Comparison of ENCODE assay signal across 8 cellular contexts in the genomic region with DNA sequence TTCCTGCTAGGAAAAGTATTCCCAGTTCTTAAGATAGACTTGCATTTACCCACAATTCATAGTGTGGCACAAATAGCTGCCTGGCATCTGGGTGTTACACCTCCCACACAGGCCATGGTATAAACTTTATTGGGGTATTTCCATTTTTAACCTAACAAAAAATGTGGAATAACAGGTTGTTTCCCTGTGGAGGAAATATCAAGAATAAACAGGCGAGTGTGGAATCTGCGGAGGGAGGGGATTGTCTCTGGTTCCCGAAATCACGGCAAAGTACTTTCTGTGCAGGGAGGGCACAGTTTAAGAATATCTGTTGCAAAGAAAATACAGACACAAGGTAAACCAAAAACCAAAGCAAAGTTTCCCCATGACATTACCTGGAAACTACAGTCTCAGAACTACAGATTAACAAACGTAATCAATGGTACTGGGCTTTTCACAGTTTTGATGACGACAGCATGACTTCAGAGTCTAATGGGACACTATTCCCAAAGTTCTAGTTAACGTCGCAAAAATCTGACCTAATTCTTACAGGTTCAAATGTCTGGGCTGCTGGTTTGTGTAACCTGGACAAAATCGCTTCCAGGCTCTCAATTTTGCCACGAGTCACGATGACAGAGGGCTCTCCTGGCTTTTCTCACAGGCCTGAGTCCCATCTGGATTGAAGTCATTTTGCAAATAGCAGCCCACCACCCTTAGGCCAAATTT.
DNase-seq lines count a peak whose midpoint lies in the region; ATAC-seq and TF ChIP-seq lines count a peak whose summit lies in the region.

No MANE protein-coding gene starts in this region.

- DNase-seq in EL (peak; percentile 16), RPMI8226 (peak; percentile 15), erythroblast (lab: John Stamatoyannopoulos, UW) (peak; percentile 58 to 76), amygdala (lab: John Stamatoyannopoulos, UW) (no peak)

- peak overlapping the region; percentile 92 for H3K4me2 ChIP-seq in parathyroid adenoma (ENCODE audit: low read length)

- peaks cover 47% of the 10 kb centered on the region for H3K79me2 ChIP-seq in parathyroid adenoma

- H2AFZ ChIP-seq in parathyroid adenoma: no peak overlapping the region

- TF ChIP-seq POLR2A in erythroblast (IDR thresholded peaks at IDR 0.05; ENCODE audit: low read length): no peak

- no peaks in the 10 kb centered on the region for H3K36me3 ChIP-seq in parathyroid adenoma (ENCODE audit: control insufficient read depth, insufficient read depth, low read length)

- no peak overlapping the region for H3K27ac ChIP-seq in parathyroid adenoma

- no peak for TF ChIP-seq CTCF in parathyroid adenoma (IDR thresholded peaks at IDR 0.05)

- peaks cover 19% of the 10 kb centered on the region for H3K4me1 ChIP-seq in parathyroid adenoma

- no peaks in the 10 kb centered on the region for H3K27me3 ChIP-seq in parathyroid adenoma (ENCODE audit: control insufficient read depth, insufficient read depth, low read length)

- H3K9me3 ChIP-seq in parathyroid adenoma (ENCODE audit: control insufficient read depth, low read length): no peaks in the 10 kb centered on the region

- no peak overlapping the region for H3K9ac ChIP-seq in parathyroid adenoma

- H3K4me3 ChIP-seq in parathyroid adenoma (ENCODE audit: low read depth, low read length): peak overlapping the region; percentile 88

- no peak for ATAC-seq in GM21619 (IDR thresholded peaks at IDR 0.05; ENCODE audit: unreplicated experiment)
- no peak for ATAC-seq in GM19463 (IDR thresholded peaks at IDR 0.05; ENCODE audit: unreplicated experiment)
- ATAC-seq in HG02642 (IDR thresholded peaks at IDR 0.05; ENCODE audit: poor library complexity, unreplicated experiment): no peak

Comparison
In these comparisons a context has a peak if more than half of its experiments do, and no peak if none do; other contexts are left out.
1. DNase-seq: peak in EL (single experiment), RPMI8226 (single experiment) and erythroblast (2 of 2); none in amygdala (0 of 56).